In the genomic region with DNA sequence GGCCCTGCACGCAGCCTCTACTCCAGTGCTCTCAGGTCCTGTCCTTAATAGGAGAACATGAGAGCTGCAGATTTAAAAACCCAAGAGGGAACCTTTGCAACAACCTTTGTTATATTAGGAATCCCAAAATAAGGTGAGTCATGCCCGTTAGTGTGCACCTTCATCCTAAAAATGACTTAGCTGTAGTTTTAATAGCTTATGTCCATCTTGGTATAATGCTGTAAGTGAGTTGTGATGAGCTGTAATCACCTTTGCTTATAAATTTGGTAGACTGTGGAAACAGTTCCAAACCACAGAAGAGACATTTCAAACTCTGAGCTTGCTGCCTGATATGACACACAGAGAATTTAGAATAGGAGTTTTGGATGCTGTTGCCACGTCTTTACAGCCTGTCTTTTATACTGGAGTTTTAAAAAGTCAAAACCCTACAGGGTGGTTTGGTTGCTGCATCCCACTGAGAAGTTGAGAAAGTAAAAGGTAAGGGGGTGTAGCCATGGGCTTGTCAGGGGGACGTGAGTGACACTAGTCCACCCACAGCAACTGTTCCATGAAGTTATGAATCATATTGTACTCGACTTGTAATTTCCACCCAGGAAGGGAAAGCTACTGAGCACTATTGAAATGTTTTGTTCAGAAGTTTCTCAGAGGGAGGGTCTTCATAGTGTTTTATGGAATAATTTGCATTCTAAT, we compare ENCODE assay signal across 1 cellular context.
TF ChIP-seq lines count a peak whose summit lies in the region.

No MANE protein-coding gene starts in this region.

TF ChIP-seq in IMR-90, 13 proteins besides CTCF, POLR2A, EP300 and RAD21:
- no peak for TF ChIP-seq ELK1 (IDR thresholded peaks at IDR 0.05; ENCODE audit: borderline replicate concordance, low read depth, low read length)
- no peak for TF ChIP-seq RFX5 (IDR thresholded peaks at IDR 0.05; ENCODE audit: low read depth, low read length)
- no peak for TF ChIP-seq MAFK (IDR thresholded peaks at IDR 0.05; ENCODE audit: low read depth, low read length)
- no peak for TF ChIP-seq BHLHE40 (IDR thresholded peaks at IDR 0.05; ENCODE audit: low read depth, low read length)
- no peak for TF ChIP-seq NFE2L2 (IDR thresholded peaks at IDR 0.05; ENCODE audit: low read depth, low read length)
- no peak for TF ChIP-seq MAZ (IDR thresholded peaks at IDR 0.05; ENCODE audit: borderline replicate concordance, low read depth, low read length)
- no peak for TF ChIP-seq MXI1 (IDR thresholded peaks at IDR 0.05; ENCODE audit: borderline replicate concordance, low read depth, low read length)
- no peak for TF ChIP-seq CEBPB (IDR thresholded peaks at IDR 0.05; ENCODE audit: low read depth, low read length)
- TF ChIP-seq CHD1 (IDR thresholded peaks at IDR 0.05; ENCODE audit: low read depth, low read length) = no peak
- no peak for TF ChIP-seq FOS (IDR thresholded peaks at IDR 0.05; ENCODE audit: low read depth, low read length)
- no peak for TF ChIP-seq USF2 (IDR thresholded peaks at IDR 0.05; ENCODE audit: low read depth, low read length)
- TF ChIP-seq SMC3 (IDR thresholded peaks at IDR 0.05; ENCODE audit: low read depth, low read length) = no peak
- no peak for TF ChIP-seq RCOR1 (IDR thresholded peaks at IDR 0.05; ENCODE audit: insufficient replicate concordance, low read length)
